In the genomic region with DNA sequence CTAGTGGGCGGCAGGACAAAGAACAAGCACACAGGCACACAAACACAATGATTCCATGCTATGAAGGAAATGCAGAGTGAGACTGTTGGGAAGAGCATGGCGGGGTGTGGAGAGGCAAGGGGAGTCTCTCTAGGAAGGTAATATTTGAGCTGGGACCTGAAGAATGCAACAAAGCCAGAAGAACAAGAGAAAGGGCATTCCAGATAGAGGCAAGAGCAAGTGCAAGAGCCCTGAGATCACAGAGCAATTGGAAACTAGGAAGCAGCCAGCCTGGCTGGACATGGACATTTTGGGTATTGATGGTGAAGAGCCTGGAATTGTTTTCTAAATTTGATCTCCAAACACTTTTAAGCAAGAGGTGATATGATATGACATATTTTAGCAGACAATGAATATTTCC, we compare ENCODE assay signal across 11 cellular contexts. TPM values are rescaled to one million over a fixed set of nuclear protein-coding genes. Genes with fewer than 3 reads are reported as not detected.
"Had no signal": no experiment of that assay in that cellular context is flagged by ENCODE, and none has a peak within 500 bp of the region (broad histone marks: within the 10 kb centered on the region; RNA-seq: fewer than 3 reads in every experiment).

No MANE protein-coding gene starts in this region.

- H3K36me3 ChIP-seq: HAP-1 had no signal

- H3K9me3 ChIP-seq: HAP-1 had no signal

- H3K4me3 Mint-ChIP-seq: IgD-negative memory B cell had no signal

- H3K27ac ChIP-seq: GM23248, HL-60 had no signal

- H3K9ac ChIP-seq: GM23248 had no signal

- FAIRE-seq: HepG2 had no signal

- H3K9me3 Mint-ChIP-seq: IgD-negative memory B cell had no signal

- H2AFZ ChIP-seq: GM23248 had no signal

- ATAC-seq: HCT116, HepG2 had no signal

- H3K4me3 ChIP-seq: GM23248, HAP-1 had no signal

- H3K36me3 Mint-ChIP-seq: IgD-negative memory B cell had no signal

- H3K4me1 ChIP-seq: HAP-1 had no signal

- DNase-seq: GM23248, GOT3, H7, KG1 had no signal

RNA-seq across cellular contexts. Expression of a gene that starts 27.4 kb away (rescaled TPM):
- total RNA-seq: GM23248, H4, HepG2, HT1080 had no signal
- polyA plus RNA-seq: GM23248, HepG2, IgD-negative memory B cell had no signal

RNA-seq across cellular contexts. Expression of a gene that starts 38.0 kb away (rescaled TPM):
- total RNA-seq: GM23248, H4, HepG2, HT1080 had no signal
- polyA plus RNA-seq: GM23248, HepG2, IgD-negative memory B cell had no signal
